ENCODE assay signal across 8 cellular contexts in genomic region chr17:41647940-41648410, GRCh38. TPM values are rescaled to one million over a fixed set of nuclear protein-coding genes. Genes with fewer than 3 reads are reported as not detected.
DNase-seq lines count a peak whose midpoint lies in the region; ATAC-seq and TF ChIP-seq lines count a peak whose summit lies in the region.

No MANE protein-coding gene starts in this region.

- H3K36me3 Mint-ChIP-seq in CD8-positive, alpha-beta T cell, result no peaks in the 10 kb centered on the region
- no peaks in the 10 kb centered on the region for H3K36me3 Mint-ChIP-seq in activated CD4-positive, alpha-beta memory T cell treated with anti-CD3 and anti-CD28 coated beads, Interleukin-2, amount 10 ng/mL, durations not matched to agents 7 days and 5 days (ENCODE audit: low read depth)

- no peaks in the 10 kb centered on the region for H3K9me3 ChIP-seq in CD8-positive, alpha-beta T cell (ENCODE audit: low read length)
- H3K9me3 ChIP-seq in ectodermal cell (ENCODE audit: control insufficient read depth, low read length), result no peaks in the 10 kb centered on the region

- peaks cover 13% of the 10 kb centered on the region for H3K4me1 ChIP-seq in CD8-positive, alpha-beta T cell (ENCODE audit: insufficient read depth, low read length)
- peaks cover 4% of the 10 kb centered on the region for H3K4me1 ChIP-seq in ectodermal cell (ENCODE audit: control insufficient read depth, insufficient read depth, low read length)

- H3K27ac Mint-ChIP-seq in CD8-positive, alpha-beta T cell, result no peak overlapping the region
- no peak overlapping the region for H3K27ac Mint-ChIP-seq in activated CD4-positive, alpha-beta memory T cell treated with anti-CD3 and anti-CD28 coated beads, Interleukin-2, amount 10 ng/mL, durations not matched to agents 7 days and 5 days

- 4 to 5% methylated on average over 22 of the region's 22 CpGs for WGBS in ectodermal cell, 2 experiments
- WGBS in lower leg skin, 2 donors, result 0 to 10% methylated on average over 10 to 22 of the region's 22 CpGs

- CTCF ChIA-PET in CD8-positive, alpha-beta T cell (lab: Charles Lee), result interaction anchor here (0.6 to 15.4 kb wide), 66 partner anchors 8 to 929 kb away, joined by 3 to 405 read pairs (median 4); partner anchors contain the start of genes KRT20 and KRT34
- CTCF ChIA-PET in activated CD4-positive, alpha-beta memory T cell treated with anti-CD3 and anti-CD28 coated beads, Interleukin-2, amount 10 ng/mL, durations not matched to agents 7 days and 5 days (lab: Charles Lee), result interaction anchor here (0.6 to 11.7 kb wide), 28 partner anchors 8 to 1902 kb away, joined by 3 to 330 read pairs (median 5); partner anchors contain the start of genes EIF1 and KRT9

- H3K9me3 Mint-ChIP-seq in CD8-positive, alpha-beta T cell, result no peaks in the 10 kb centered on the region
- H3K9me3 Mint-ChIP-seq in activated CD4-positive, alpha-beta memory T cell treated with anti-CD3 and anti-CD28 coated beads, Interleukin-2, amount 10 ng/mL, durations not matched to agents 7 days and 5 days, result no peaks in the 10 kb centered on the region

- no peaks in the 10 kb centered on the region for H3K27me3 Mint-ChIP-seq in CD8-positive, alpha-beta T cell (ENCODE audit: low read depth)
- H3K27me3 Mint-ChIP-seq in activated CD4-positive, alpha-beta memory T cell treated with anti-CD3 and anti-CD28 coated beads, Interleukin-2, amount 10 ng/mL, durations not matched to agents 7 days and 5 days, result peaks cover 8% of the 10 kb centered on the region

- POLR2A ChIA-PET in CD8-positive, alpha-beta T cell (lab: Charles Lee), result interaction anchor here (1.2 to 2.2 kb wide), 4 partner anchors 8 to 41 kb away, joined by 4 to 14 read pairs (median 10); partner anchors contain the start of gene EIF1
- POLR2A ChIA-PET in activated CD4-positive, alpha-beta memory T cell treated with anti-CD3 and anti-CD28 coated beads, Interleukin-2, amount 10 ng/mL, durations not matched to agents 7 days and 5 days (lab: Charles Lee), result interaction anchor here (1.0 to 3.0 kb wide), 8 partner anchors 15 to 842 kb away, joined by 3 to 13 read pairs (median 4); partner anchors contain the start of gene EIF1

- DNase-seq in CD8-positive, alpha-beta T cell, result peak; percentile 71 to 96 (median 87)
- peak; percentile 89 for DNase-seq in NCI-H69 (lab: John Stamatoyannopoulos, UW)
- peak; percentile 87 for DNase-seq in activated CD4-positive, alpha-beta memory T cell treated with anti-CD3 and anti-CD28 coated beads, Interleukin-2, amount 10 ng/mL, durations not matched to agents 7 days and 5 days
- peak; percentile 87 to 98 for DNase-seq in lower leg skin (ENCODE audit: low spot score in 2 of 2)
- DNase-seq in stimulated activated CD4-positive, alpha-beta T cell treated with anti-CD3 and anti-CD28 coated beads, Interleukin-4, amount 100 ng/mL, for 4 hours, result peak; percentile 76 to 93

- peak overlapping the region; percentile 80 for H3K4me3 Mint-ChIP-seq in CD8-positive, alpha-beta T cell
- peak overlapping the region; percentile 52 for H3K4me3 Mint-ChIP-seq in activated CD4-positive, alpha-beta memory T cell treated with anti-CD3 and anti-CD28 coated beads, Interleukin-2, amount 10 ng/mL, durations not matched to agents 7 days and 5 days

- H3K4me1 Mint-ChIP-seq in CD8-positive, alpha-beta T cell (ENCODE audit: low read depth), result peaks cover 9% of the 10 kb centered on the region
- H3K4me1 Mint-ChIP-seq in activated CD4-positive, alpha-beta memory T cell treated with anti-CD3 and anti-CD28 coated beads, Interleukin-2, amount 10 ng/mL, durations not matched to agents 7 days and 5 days, result peaks cover 11% of the 10 kb centered on the region

- H3K27ac ChIP-seq in CD8-positive, alpha-beta T cell (ENCODE audit: low read depth, low read length), result no peak overlapping the region
- H3K27ac ChIP-seq in ectodermal cell (ENCODE audit: insufficient read depth, low read depth, low read length, poor library complexity, severe bottlenecking), result no peak overlapping the region

- peak; percentile 72 for ATAC-seq in CD8-positive, alpha-beta T cell
- ATAC-seq in HG02623 (IDR thresholded peaks at IDR 0.05; ENCODE audit: unreplicated experiment) (peak; percentile 58), GM21381 (IDR thresholded peaks at IDR 0.05; ENCODE audit: unreplicated experiment) (no peak)

- TF ChIP-seq POLR2A in lower leg skin (IDR thresholded peaks at IDR 0.05), result no peak

- peak; percentile 81 for TF ChIP-seq CTCF in CD8-positive, alpha-beta T cell (IDR thresholded peaks at IDR 0.05)
- TF ChIP-seq CTCF in lower leg skin (IDR thresholded peaks at IDR 0.05), result peak in 1 of 3 donors; percentile 95

- H3K4me3 ChIP-seq in CD8-positive, alpha-beta T cell (ENCODE audit: low read depth, low read length), result peak overlapping the region; percentile 55
- H3K4me3 ChIP-seq in ectodermal cell (ENCODE audit: insufficient read depth, low read depth, low read length), result peak overlapping the region; percentile 13
- H3K4me3 ChIP-seq in lower leg skin (ENCODE audit: low read depth, poor library complexity, severe bottlenecking), result no peak overlapping the region

- intact Hi-C loops in CD8-positive, alpha-beta T cell (cut with DNase I, micrococcal nuclease), result loop anchor here (1.0 to 5.0 kb wide), 9 partner anchors 14 to 845 kb away; no protein-coding TSS in a partner anchor
- intact Hi-C loops in lower leg skin (cut with DNase I; ENCODE audit: low total_unique reads), result loop anchor here (10.0 kb wide), 1 partner anchor 93 kb away; no protein-coding TSS in a partner anchor

- H3K36me3 ChIP-seq in CD8-positive, alpha-beta T cell (ENCODE audit: insufficient read depth, low read length), result no peaks in the 10 kb centered on the region
- H3K36me3 ChIP-seq in ectodermal cell (ENCODE audit: control insufficient read depth, insufficient read depth, low read length), result no peaks in the 10 kb centered on the region

- no peaks in the 10 kb centered on the region for H3K27me3 ChIP-seq in CD8-positive, alpha-beta T cell (ENCODE audit: insufficient read depth, low read length)
- peaks cover 6% of the 10 kb centered on the region for H3K27me3 ChIP-seq in ectodermal cell (ENCODE audit: control insufficient read depth, insufficient read depth, low read length, poor library complexity, severe bottlenecking)

RNA-seq across cellular contexts. Expression of gene KRT17, which starts 23.6 kb away (rescaled TPM):
- total RNA-seq in CD8-positive, alpha-beta T cell, result not detected
- not detected for total RNA-seq in activated CD4-positive, alpha-beta memory T cell treated with anti-CD3 and anti-CD28 coated beads, Interleukin-2, amount 10 ng/mL, durations not matched to agents 7 days and 5 days
- 1.8 TPM for polyA plus RNA-seq in ectodermal cell (2013, experiment 1 of 4)
- polyA plus RNA-seq in ectodermal cell (2013, experiment 2 of 4), result 1.8 TPM
- 1.3 TPM for polyA plus RNA-seq in ectodermal cell (2013, experiment 3 of 4)
- 1.1 TPM for polyA plus RNA-seq in ectodermal cell (2013, experiment 4 of 4)
- 1,000 to 10,000 TPM in 2 of 4 donors, 100 to 1,000 TPM in 2; 474 to 1,574 (median 971) TPM for total RNA-seq in lower leg skin

RNA-seq across cellular contexts. Expression of gene KRT16, which starts 35.4 kb away (rescaled TPM):
- total RNA-seq in CD8-positive, alpha-beta T cell, result not detected
- not detected for total RNA-seq in activated CD4-positive, alpha-beta memory T cell treated with anti-CD3 and anti-CD28 coated beads, Interleukin-2, amount 10 ng/mL, durations not matched to agents 7 days and 5 days
- 0.31 TPM for polyA plus RNA-seq in ectodermal cell (2013, experiment 1 of 4)
- polyA plus RNA-seq in ectodermal cell (2013, experiment 2 of 4), result 0.16 TPM
- polyA plus RNA-seq in ectodermal cell (2013, experiment 3 of 4), result 0.27 TPM
- not detected for polyA plus RNA-seq in ectodermal cell (2013, experiment 4 of 4)
- 100 to 1,000 TPM in 1 of 4 donors, 10 to 100 TPM in 3; 79.2 to 447 (median 81.8) TPM for total RNA-seq in lower leg skin

RNA-seq across cellular contexts. Expression of gene EIF1, which starts 40.7 kb away (rescaled TPM):
- 1,000 to 10,000 TPM; 3,749 to 3,996 TPM for total RNA-seq in CD8-positive, alpha-beta T cell
- total RNA-seq in activated CD4-positive, alpha-beta memory T cell treated with anti-CD3 and anti-CD28 coated beads, Interleukin-2, amount 10 ng/mL, durations not matched to agents 7 days and 5 days, result 100 to 1,000 TPM; 933 to 950 TPM
- 533 TPM for polyA plus RNA-seq in ectodermal cell (2013, experiment 1 of 4)
- polyA plus RNA-seq in ectodermal cell (2013, experiment 2 of 4), result 531 TPM
- 503 TPM for polyA plus RNA-seq in ectodermal cell (2013, experiment 3 of 4)
- 534 TPM for polyA plus RNA-seq in ectodermal cell (2013, experiment 4 of 4)
- 100 to 1,000 TPM; 211 to 299 (median 249) TPM for total RNA-seq in lower leg skin

Comparison
In these comparisons a context has a peak if more than half of its experiments do, and no peak if none do; other contexts are left out.
1. RNA of gene KRT17, which starts 23.6 kb away (total RNA-seq): 474 to 1,574 TPM in lower leg skin; not detected in activated CD4-positive, alpha-beta memory T cell treated with anti-CD3 and anti-CD28 coated beads, Interleukin-2, amount 10 ng/mL, durations not matched to agents 7 days and 5 days and not detected in CD8-positive, alpha-beta T cell; every median in the first group is over 100 times any median in the second.
2. RNA of gene KRT16, which starts 35.4 kb away (total RNA-seq): 79.2 to 447 TPM in lower leg skin; not detected in CD8-positive, alpha-beta T cell and not detected in activated CD4-positive, alpha-beta memory T cell treated with anti-CD3 and anti-CD28 coated beads, Interleukin-2, amount 10 ng/mL, durations not matched to agents 7 days and 5 days; every median in the first group is over 10 times any median in the second.
3. Peak in every context shown above with its lines, with median percentiles within 50 percentile points of each other: DNase-seq.